Comparison of ENCODE assay signal across 1 cellular context in the genomic region with DNA sequence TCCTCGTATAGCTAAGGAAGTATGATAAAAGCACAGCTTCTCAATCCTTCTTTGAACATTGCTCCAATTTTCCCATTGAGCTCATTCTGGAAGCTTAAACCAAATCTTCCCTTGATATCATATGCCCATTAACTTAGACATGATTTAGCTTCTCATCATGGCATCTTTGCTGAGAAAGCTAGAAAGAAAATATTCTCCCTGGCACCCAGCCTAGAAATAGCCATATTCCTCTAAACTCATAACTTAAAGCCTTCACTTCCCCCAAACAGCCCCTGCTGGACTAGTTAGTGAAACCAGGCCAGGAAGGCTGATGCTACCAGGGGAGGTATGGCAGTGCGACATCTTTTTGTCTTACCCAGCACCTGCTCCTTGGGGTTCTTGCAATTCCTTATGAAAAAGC.
TF ChIP-seq lines count a peak whose summit lies in the region.

No MANE protein-coding gene starts in this region.

TF ChIP-seq in K562, 482 proteins besides CTCF, POLR2A, EP300 and RAD21:
- TF ChIP-seq, protein P1, sequence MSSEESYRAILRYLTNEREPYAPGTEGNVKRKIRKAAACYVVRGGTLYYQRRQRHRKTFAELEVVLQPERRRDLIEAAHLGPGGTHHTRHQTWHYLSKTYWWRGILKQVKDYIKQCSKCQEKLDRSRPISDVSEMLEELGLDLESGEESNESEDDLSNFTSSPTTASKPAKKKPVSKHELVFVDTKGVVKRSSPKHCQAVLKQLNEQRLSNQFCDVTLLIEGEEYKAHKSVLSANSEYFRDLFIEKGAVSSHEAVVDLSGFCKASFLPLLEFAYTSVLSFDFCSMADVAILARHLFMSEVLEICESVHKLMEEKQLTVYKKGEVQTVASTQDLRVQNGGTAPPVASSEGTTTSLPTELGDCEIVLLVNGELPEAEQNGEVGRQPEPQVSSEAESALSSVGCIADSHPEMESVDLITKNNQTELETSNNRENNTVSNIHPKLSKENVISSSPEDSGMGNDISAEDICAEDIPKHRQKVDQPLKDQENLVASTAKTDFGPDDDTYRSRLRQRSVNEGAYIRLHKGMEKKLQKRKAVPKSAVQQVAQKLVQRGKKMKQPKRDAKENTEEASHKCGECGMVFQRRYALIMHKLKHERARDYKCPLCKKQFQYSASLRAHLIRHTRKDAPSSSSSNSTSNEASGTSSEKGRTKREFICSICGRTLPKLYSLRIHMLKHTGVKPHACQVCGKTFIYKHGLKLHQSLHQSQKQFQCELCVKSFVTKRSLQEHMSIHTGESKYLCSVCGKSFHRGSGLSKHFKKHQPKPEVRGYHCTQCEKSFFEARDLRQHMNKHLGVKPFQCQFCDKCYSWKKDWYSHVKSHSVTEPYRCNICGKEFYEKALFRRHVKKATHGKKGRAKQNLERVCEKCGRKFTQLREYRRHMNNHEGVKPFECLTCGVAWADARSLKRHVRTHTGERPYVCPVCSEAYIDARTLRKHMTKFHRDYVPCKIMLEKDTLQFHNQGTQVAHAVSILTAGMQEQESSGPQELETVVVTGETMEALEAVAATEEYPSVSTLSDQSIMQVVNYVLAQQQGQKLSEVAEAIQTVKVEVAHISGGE (CRISPR knock-in tag; IDR thresholded peaks at IDR 0.05) = no peak
- TF ChIP-seq, protein P2, sequence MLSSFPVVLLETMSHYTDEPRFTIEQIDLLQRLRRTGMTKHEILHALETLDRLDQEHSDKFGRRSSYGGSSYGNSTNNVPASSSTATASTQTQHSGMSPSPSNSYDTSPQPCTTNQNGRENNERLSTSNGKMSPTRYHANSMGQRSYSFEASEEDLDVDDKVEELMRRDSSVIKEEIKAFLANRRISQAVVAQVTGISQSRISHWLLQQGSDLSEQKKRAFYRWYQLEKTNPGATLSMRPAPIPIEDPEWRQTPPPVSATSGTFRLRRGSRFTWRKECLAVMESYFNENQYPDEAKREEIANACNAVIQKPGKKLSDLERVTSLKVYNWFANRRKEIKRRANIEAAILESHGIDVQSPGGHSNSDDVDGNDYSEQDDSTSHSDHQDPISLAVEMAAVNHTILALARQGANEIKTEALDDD (IDR thresholded peaks at IDR 0.05) = peak; percentile 81
